Comparison of ENCODE assay signal across 1 cellular context in genomic region chr1:120176092-120176855, GRCh38.
TF ChIP-seq lines count a peak whose summit lies in the region.

Gene SEC22B, minus strand, starts transcription at chr1:120176520. Its CDS starts 139 bp downstream, at chr1:120176381.

TF ChIP-seq in HepG2, 621 proteins besides CTCF, POLR2A, EP300 and RAD21 (continued from another document and continues in another):
- TF ChIP-seq ZNF609 (CRISPR knock-in tag; IDR thresholded peaks at IDR 0.05; ENCODE audit: borderline replicate concordance) (peak; percentile 35; the same call in 1 of the 2 replicates), IRF2 (CRISPR knock-in tag; IDR thresholded peaks at IDR 0.05) (peak; percentile 97), MLX (CRISPR knock-in tag; IDR thresholded peaks at IDR 0.05) (no peak), REST (IDR thresholded peaks at IDR 0.05; ENCODE audit: borderline replicate concordance in 1 of 2, low read depth in 1 of 2, low read length in 2 of 2) (0 out of 4 replicates have a peak, but pooled peaks of 1 of the 2 experiments have one; percentile 61), GABPA (IDR thresholded peaks at IDR 0.05; ENCODE audit: low read depth, low read length) (peak; percentile 94), GABPA (CRISPR knock-in tag; IDR thresholded peaks at IDR 0.05; ENCODE audit: low read depth) (peak; percentile 100), REXO4 (CRISPR knock-in tag; IDR thresholded peaks at IDR 0.05; ENCODE audit: borderline replicate concordance) (no peak), HNRNPK (IDR thresholded peaks at IDR 0.05; ENCODE audit: low read depth, low read length, poor library complexity, severe bottlenecking) (no peak), PRDM15 (CRISPR knock-in tag; IDR thresholded peaks at IDR 0.05) (no peak), HNF1A (IDR thresholded peaks at IDR 0.05; ENCODE audit: low read depth) (no peak), HNF1A (CRISPR knock-in tag; IDR thresholded peaks at IDR 0.05; ENCODE audit: borderline replicate concordance) (peak; percentile 78; the same call in 1 of the 2 replicates), KAT8 (CRISPR knock-in tag; IDR thresholded peaks at IDR 0.05) (peak; percentile 99), REL (CRISPR knock-in tag; conservative IDR thresholded peaks at IDR 0.05) (no peak), ZNF780A (CRISPR knock-in tag; IDR thresholded peaks at IDR 0.05) (no peak), ZNF350 (CRISPR knock-in tag; IDR thresholded peaks at IDR 0.05; ENCODE audit: borderline replicate concordance, low read depth) (peak; percentile 87; the same call in 1 of the 2 replicates), HMGXB4 (CRISPR knock-in tag; IDR thresholded peaks at IDR 0.05; ENCODE audit: borderline replicate concordance in 1 of 2, low read depth in 1 of 2) (peak in 1 of 2 experiments; percentile 81), TFE3 (CRISPR knock-in tag; IDR thresholded peaks at IDR 0.05) (no peak), ZNF121 (CRISPR knock-in tag; IDR thresholded peaks at IDR 0.05) (no peak), MED1 (CRISPR knock-in tag; IDR thresholded peaks at IDR 0.05) (peak; percentile 86), NBN (conservative IDR thresholded peaks at IDR 0.05) (no peak), SMYD3 (CRISPR knock-in tag; IDR thresholded peaks at IDR 0.05) (0 out of 2 replicates have a peak, but pooled peaks have one; percentile 22), ZNF572 (CRISPR knock-in tag; IDR thresholded peaks at IDR 0.05) (no peak), ZNF788 (CRISPR knock-in tag; IDR thresholded peaks at IDR 0.05; ENCODE audit: borderline replicate concordance) (peak; percentile 91), ZNF329 (CRISPR knock-in tag; IDR thresholded peaks at IDR 0.05; ENCODE audit: low read depth) (peak; percentile 44), PHF20 (CRISPR knock-in tag; IDR thresholded peaks at IDR 0.05) (peak; percentile 97), ZBTB20 (CRISPR knock-in tag; IDR thresholded peaks at IDR 0.05; ENCODE audit: borderline replicate concordance, low read depth) (peak; percentile 87; the same call in 1 of the 2 replicates), BHLHE40 (IDR thresholded peaks at IDR 0.05; ENCODE audit: low read length) (no peak), ZBTB34 (CRISPR knock-in tag; IDR thresholded peaks at IDR 0.05) (0 out of 2 replicates have a peak, but pooled peaks have one; percentile 48), HOMEZ (CRISPR knock-in tag; IDR thresholded peaks at IDR 0.05; ENCODE audit: low read depth) (peak; percentile 68; the same call in 1 of the 2 replicates)
